19 cellular contexts compared by ENCODE assay signal in the genomic region with DNA sequence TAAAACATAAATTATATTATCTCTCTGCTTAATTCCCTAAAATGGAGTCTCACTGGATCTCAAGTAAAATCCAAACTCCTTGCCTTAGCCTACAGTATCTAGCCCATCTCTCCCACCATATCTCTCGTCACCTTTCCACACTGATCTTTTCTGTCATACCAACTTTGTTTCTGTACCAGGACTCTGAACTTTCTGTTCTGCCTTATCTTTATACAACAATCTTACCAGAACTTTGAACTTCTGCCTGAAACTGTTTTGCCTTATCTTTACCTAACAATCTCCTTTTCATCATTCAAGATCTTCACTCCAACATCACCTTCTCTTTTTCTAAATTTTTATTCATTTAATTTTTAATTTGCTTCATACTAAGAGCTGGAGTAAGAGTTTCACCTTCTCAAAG.
DNase-seq lines count a peak whose midpoint lies in the region; ATAC-seq, FAIRE-seq and TF ChIP-seq lines count a peak whose summit lies in the region.
"Had no signal": no experiment of that assay in that cellular context is flagged by ENCODE, and none has a peak within 500 bp of the region (broad histone marks: within the 10 kb centered on the region; RNA-seq: fewer than 3 reads in every experiment).

No MANE protein-coding gene starts in this region.

- TF ChIP-seq CTCF in A549 (IDR thresholded peaks at IDR 0.05), result no peak
- TF ChIP-seq CTCF in chondrocyte (IDR thresholded peaks at IDR 0.05), result no peak
- TF ChIP-seq CTCF in RWPE1 (conservative IDR thresholded peaks at IDR 0.05; ENCODE audit: low read depth), result no peak

- no peaks in the 10 kb centered on the region for H3K27me3 Mint-ChIP-seq in activated CD4-positive, alpha-beta T cell treated with anti-CD3 and anti-CD28 coated beads, Interleukin-2, amount 10 ng/mL, durations not matched to agents 24 days and 14 days
- no peaks in the 10 kb centered on the region for H3K27me3 Mint-ChIP-seq in chondrocyte (ENCODE audit: low read depth)

- peak overlapping the region; percentile 5 for H3K4me3 Mint-ChIP-seq in activated CD4-positive, alpha-beta T cell treated with anti-CD3 and anti-CD28 coated beads, Interleukin-2, amount 10 ng/mL, durations not matched to agents 24 days and 14 days
- H3K4me3 Mint-ChIP-seq in chondrocyte (ENCODE audit: unreplicated experiment), result no peak overlapping the region

- ATAC-seq in A549 (no peak), HG03469 (IDR thresholded peaks at IDR 0.05; ENCODE audit: unreplicated experiment) (no peak)

- TF ChIP-seq EP300 in A549 (IDR thresholded peaks at IDR 0.05), result no peak

- H3K36me3 Mint-ChIP-seq in activated CD4-positive, alpha-beta T cell treated with anti-CD3 and anti-CD28 coated beads, Interleukin-2, amount 10 ng/mL, durations not matched to agents 24 days and 14 days (ENCODE audit: low read depth), result peaks cover 48% of the 10 kb centered on the region
- H3K36me3 Mint-ChIP-seq in chondrocyte (ENCODE audit: low read depth), result peaks cover 45% of the 10 kb centered on the region

- H3K4me3 ChIP-seq in A549, result no peak overlapping the region
- no peak overlapping the region for H3K4me3 ChIP-seq in Jurkat, Clone E6-1 (ENCODE audit: low read length)
- H3K4me3 ChIP-seq: BLaER1 had no signal

- FAIRE-seq in A549 (lab: Jason Lieb, UNC), result peak; percentile 84
- FAIRE-seq: H1, RCC 7860 had no signal

- no peak for TF ChIP-seq POLR2A in A549 (IDR thresholded peaks at IDR 0.05; ENCODE audit: low read length)

- H3K27ac ChIP-seq in A549, result no peak overlapping the region
- no peak overlapping the region for H3K27ac ChIP-seq in RWPE1
- H3K27ac ChIP-seq: BLaER1 had no signal

- TF ChIP-seq RAD21 in A549 (conservative IDR thresholded peaks at IDR 0.05 in 1 of 2, IDR thresholded peaks at IDR 0.05 in 1 of 2), result no peak

- peaks cover 12% of the 10 kb centered on the region for H3K9me3 Mint-ChIP-seq in activated CD4-positive, alpha-beta T cell treated with anti-CD3 and anti-CD28 coated beads, Interleukin-2, amount 10 ng/mL, durations not matched to agents 24 days and 14 days
- H3K9me3 Mint-ChIP-seq in chondrocyte (ENCODE audit: low read depth), result no peaks in the 10 kb centered on the region

- H3K4me1 ChIP-seq in A549, result no peaks in the 10 kb centered on the region

- POLR2A ChIA-PET in A549 (lab: Yijun Ruan, JAX), result no interaction called here
- POLR2A ChIA-PET in RWPE1 (lab: Yijun Ruan, JAX; ENCODE audit: low non-redundant PET), result no interaction called here

- CTCF ChIA-PET in A549 (lab: Yijun Ruan, JAX) (no interaction called here), RWPE1 (lab: Yijun Ruan, JAX) (no interaction called here)

- no peak overlapping the region for H3K4me2 ChIP-seq in A549
- H3K4me2 ChIP-seq: BLaER1 had no signal

- WGBS in A549 (ENCODE audit: missing lambda C conversion rate), result 96% methylated on average over 1 of the region's 1 CpG

- intact Hi-C loops in activated CD4-positive, alpha-beta T cell treated with anti-CD3 and anti-CD28 coated beads, Interleukin-2, amount 10 ng/mL, durations not matched to agents 24 days and 14 days (cut with micrococcal nuclease), result loop anchor here (5.0 kb wide), 4 partner anchors 87 to 627 kb away; a partner anchor contains a TSS

- no peaks in the 10 kb centered on the region for H3K9me3 ChIP-seq in A549

- no peak for DNase-seq in activated CD4-positive, alpha-beta T cell treated with anti-CD3 and anti-CD28 coated beads, Interleukin-2, amount 10 ng/mL, durations not matched to agents 24 days and 14 days
- DNase-seq in activated CD4-positive, alpha-beta T cell treated with anti-CD3 and anti-CD28 coated beads, Interleukin-2, amount 50 U/mL, for 4 hours, result no peak
- no peak for DNase-seq in A549 (ENCODE audit: low read depth in 1 of 2, low spot score in 1 of 2)
- DNase-seq in Jurkat, Clone E6-1 (ENCODE audit: low read depth, low spot score), result peak; percentile 65
- DNase-seq in chondrocyte (ENCODE audit: low spot score), result no peak
- no peak for DNase-seq in RWPE1 (ENCODE audit: low spot score)
- no peak for DNase-seq in NCI-H510A treated with DMSO at 0.1 percent for 48 hours (lab: John Stamatoyannopoulos, UW)
- DNase-seq: DMS 273 treated with DMSO at 0.1 percent for 48 hours, GF-D8, KG1, NCI-H1105 treated with DMSO at 0.1 percent for 48 hours, NCI-H1694 treated with DMSO at 0.1 percent for 48 hours, NCI-H345, NCI-H526 treated with DMSO at 0.1 percent for 48 hours, SHP77 had no signal

- peak overlapping the region; percentile 0 for H3K27ac Mint-ChIP-seq in activated CD4-positive, alpha-beta T cell treated with anti-CD3 and anti-CD28 coated beads, Interleukin-2, amount 10 ng/mL, durations not matched to agents 24 days and 14 days
- peak overlapping the region; percentile 8 for H3K27ac Mint-ChIP-seq in chondrocyte (ENCODE audit: unreplicated experiment)

- peaks cover 37% of the 10 kb centered on the region for H3K4me1 Mint-ChIP-seq in activated CD4-positive, alpha-beta T cell treated with anti-CD3 and anti-CD28 coated beads, Interleukin-2, amount 10 ng/mL, durations not matched to agents 24 days and 14 days
- H3K4me1 Mint-ChIP-seq in chondrocyte (ENCODE audit: low read depth), result no peaks in the 10 kb centered on the region

TF ChIP-seq in A549, 52 proteins besides CTCF, POLR2A, EP300 and RAD21:
- TF ChIP-seq CBX2 (IDR thresholded peaks at IDR 0.05; ENCODE audit: borderline replicate concordance, low read depth), result no peak
- no peak for TF ChIP-seq ZFP36 (IDR thresholded peaks at IDR 0.05; ENCODE audit: borderline replicate concordance, partially characterized antibody)
- TF ChIP-seq TFCP2L1 (CRISPR knock-in tag; IDR thresholded peaks at IDR 0.05), result no peak
- TF ChIP-seq, protein P1, sequence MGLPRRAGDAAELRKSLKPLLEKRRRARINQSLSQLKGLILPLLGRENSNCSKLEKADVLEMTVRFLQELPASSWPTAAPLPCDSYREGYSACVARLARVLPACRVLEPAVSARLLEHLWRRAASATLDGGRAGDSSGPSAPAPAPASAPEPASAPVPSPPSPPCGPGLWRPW (IDR thresholded peaks at IDR 0.05), result no peak
- TF ChIP-seq EHF (CRISPR knock-in tag; IDR thresholded peaks at IDR 0.05), result no peak
- no peak for TF ChIP-seq CEBPB (IDR thresholded peaks at IDR 0.05)
- TF ChIP-seq, protein P2, sequence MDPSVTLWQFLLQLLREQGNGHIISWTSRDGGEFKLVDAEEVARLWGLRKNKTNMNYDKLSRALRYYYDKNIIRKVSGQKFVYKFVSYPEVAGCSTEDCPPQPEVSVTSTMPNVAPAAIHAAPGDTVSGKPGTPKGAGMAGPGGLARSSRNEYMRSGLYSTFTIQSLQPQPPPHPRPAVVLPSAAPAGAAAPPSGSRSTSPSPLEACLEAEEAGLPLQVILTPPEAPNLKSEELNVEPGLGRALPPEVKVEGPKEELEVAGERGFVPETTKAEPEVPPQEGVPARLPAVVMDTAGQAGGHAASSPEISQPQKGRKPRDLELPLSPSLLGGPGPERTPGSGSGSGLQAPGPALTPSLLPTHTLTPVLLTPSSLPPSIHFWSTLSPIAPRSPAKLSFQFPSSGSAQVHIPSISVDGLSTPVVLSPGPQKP (IDR thresholded peaks at IDR 0.05; ENCODE audit: low read depth, low read length), result no peak
- TF ChIP-seq, protein P3, sequence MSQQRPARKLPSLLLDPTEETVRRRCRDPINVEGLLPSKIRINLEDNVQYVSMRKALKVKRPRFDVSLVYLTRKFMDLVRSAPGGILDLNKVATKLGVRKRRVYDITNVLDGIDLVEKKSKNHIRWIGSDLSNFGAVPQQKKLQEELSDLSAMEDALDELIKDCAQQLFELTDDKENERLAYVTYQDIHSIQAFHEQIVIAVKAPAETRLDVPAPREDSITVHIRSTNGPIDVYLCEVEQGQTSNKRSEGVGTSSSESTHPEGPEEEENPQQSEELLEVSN (IDR thresholded peaks at IDR 0.05; ENCODE audit: borderline replicate concordance, low read depth), result no peak
- TF ChIP-seq, protein P4, sequence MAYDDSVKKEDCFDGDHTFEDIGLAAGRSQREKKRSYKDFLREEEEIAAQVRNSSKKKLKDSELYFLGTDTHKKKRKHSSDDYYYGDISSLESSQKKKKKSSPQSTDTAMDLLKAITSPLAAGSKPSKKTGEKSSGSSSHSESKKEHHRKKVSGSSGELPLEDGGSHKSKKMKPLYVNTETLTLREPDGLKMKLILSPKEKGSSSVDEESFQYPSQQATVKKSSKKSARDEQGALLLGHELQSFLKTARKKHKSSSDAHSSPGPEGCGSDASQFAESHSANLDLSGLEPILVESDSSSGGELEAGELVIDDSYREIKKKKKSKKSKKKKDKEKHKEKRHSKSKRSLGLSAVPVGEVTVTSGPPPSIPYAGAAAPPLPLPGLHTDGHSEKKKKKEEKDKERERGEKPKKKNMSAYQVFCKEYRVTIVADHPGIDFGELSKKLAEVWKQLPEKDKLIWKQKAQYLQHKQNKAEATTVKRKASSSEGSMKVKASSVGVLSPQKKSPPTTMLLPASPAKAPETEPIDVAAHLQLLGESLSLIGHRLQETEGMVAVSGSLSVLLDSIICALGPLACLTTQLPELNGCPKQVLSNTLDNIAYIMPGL (CRISPR knock-in tag; IDR thresholded peaks at IDR 0.05; ENCODE audit: borderline replicate concordance), result no peak
- no peak for TF ChIP-seq ZNF302 (CRISPR knock-in tag; IDR thresholded peaks at IDR 0.05)
- no peak for TF ChIP-seq KDM1A (IDR thresholded peaks at IDR 0.05; ENCODE audit: low read depth)
- no peak for TF ChIP-seq JUNB (IDR thresholded peaks at IDR 0.05)
- no peak for TF ChIP-seq KDM5A (IDR thresholded peaks at IDR 0.05)
- no peak for TF ChIP-seq HOXB13 (CRISPR knock-in tag; IDR thresholded peaks at IDR 0.05; ENCODE audit: low read depth)
- no peak for TF ChIP-seq CHD4 (IDR thresholded peaks at IDR 0.05; ENCODE audit: borderline replicate concordance)
